Comparison of ENCODE assay signal across 22 cellular contexts in genomic region chr4:98068495-98068894, GRCh38.
DNase-seq lines count a peak whose midpoint lies in the region; ATAC-seq, FAIRE-seq and TF ChIP-seq lines count a peak whose summit lies in the region.
"Had no signal": no experiment of that assay in that cellular context is flagged by ENCODE, and none has a peak within 500 bp of the region (broad histone marks: within the 10 kb centered on the region; RNA-seq: fewer than 3 reads in every experiment).

No MANE protein-coding gene starts in this region.

- peaks cover 6% of the 10 kb centered on the region for H3K27me3 ChIP-seq in mammary epithelial cell (ENCODE audit: insufficient read depth, low read length)
- H3K27me3 ChIP-seq in bronchial epithelial cell (ENCODE audit: control insufficient read depth, insufficient read depth, low read length): no peaks in the 10 kb centered on the region
- H3K27me3 ChIP-seq in left lung: no peaks in the 10 kb centered on the region
- H3K27me3 ChIP-seq in H9 (ENCODE audit: insufficient read depth, low read length): no peaks in the 10 kb centered on the region

- H3K4me2 ChIP-seq in mammary epithelial cell (ENCODE audit: insufficient read depth, low read depth, low read length): no peak overlapping the region
- H3K4me2 ChIP-seq in H9 (ENCODE audit: insufficient read depth, insufficient read length, low read length): no peak overlapping the region
- H3K4me2 ChIP-seq: A549 had no signal

- H3K4me3 Mint-ChIP-seq in MCF 10A (ENCODE audit: unreplicated experiment) (no peak overlapping the region), H9 (no peak overlapping the region)
- H3K4me3 Mint-ChIP-seq: CD4-positive, alpha-beta memory T cell had no signal

- H2BK12ac ChIP-seq in H9 (ENCODE audit: insufficient read length, low read depth, low read length): no peak overlapping the region

- POLR2A ChIA-PET in MCF 10A (lab: Yijun Ruan, JAX): no interaction called here

- no peak overlapping the region for H4K91ac ChIP-seq in H9 (ENCODE audit: insufficient read length, low read depth, low read length)

- no peak overlapping the region for H2BK15ac ChIP-seq in H9 (ENCODE audit: low read depth, low read length)

- H3K14ac ChIP-seq in H9 (ENCODE audit: insufficient read depth, low read length): no peak overlapping the region

- ATAC-seq in left lung (peak; percentile 71), GM18861 (IDR thresholded peaks at IDR 0.05; ENCODE audit: unreplicated experiment) (no peak), GM19463 (IDR thresholded peaks at IDR 0.05; ENCODE audit: unreplicated experiment) (no peak)
- ATAC-seq: A549, GM12878 had no signal

- no peak overlapping the region for H3K18ac ChIP-seq in H9 (ENCODE audit: insufficient read length, low read depth, low read length)

- H3K79me2 ChIP-seq in mammary epithelial cell (ENCODE audit: insufficient read depth, low read length) (no peaks in the 10 kb centered on the region), H9 (ENCODE audit: insufficient read depth, low read length) (no peaks in the 10 kb centered on the region)

- H3K36me3 Mint-ChIP-seq in MCF 10A (ENCODE audit: insufficient read depth, unreplicated experiment) (no peaks in the 10 kb centered on the region), H9 (ENCODE audit: insufficient read depth in 1 of 3, low read depth in 3 of 3) (no peaks in the 10 kb centered on the region)
- H3K36me3 Mint-ChIP-seq: CD4-positive, alpha-beta memory T cell had no signal

- no peak overlapping the region for H3K4ac ChIP-seq in H9 (ENCODE audit: low read depth, low read length)

- H3K36me3 ChIP-seq in mammary epithelial cell (ENCODE audit: insufficient read depth, low read length) (no peaks in the 10 kb centered on the region), bronchial epithelial cell (ENCODE audit: control insufficient read depth, insufficient read depth, low read length) (no peaks in the 10 kb centered on the region), left lung (no peaks in the 10 kb centered on the region)

- H3K4me1 Mint-ChIP-seq in MCF 10A (ENCODE audit: insufficient read depth, unreplicated experiment) (no peaks in the 10 kb centered on the region), H9 (no peaks in the 10 kb centered on the region)
- H3K4me1 Mint-ChIP-seq: CD4-positive, alpha-beta memory T cell had no signal

- H4K20me1 ChIP-seq in mammary epithelial cell (ENCODE audit: insufficient read depth, low read length): no peaks in the 10 kb centered on the region
- H4K20me1 ChIP-seq in H9 (ENCODE audit: control insufficient read depth, insufficient read depth, insufficient read length): no peaks in the 10 kb centered on the region

- H3K27ac ChIP-seq in mammary epithelial cell (ENCODE audit: insufficient read depth, low read depth, low read length) (no peak overlapping the region), left lung (no peak overlapping the region), H9 (ENCODE audit: insufficient read length, low read depth, low read length) (no peak overlapping the region)
- H3K27ac ChIP-seq: A549 had no signal

- dilution Hi-C loops in mammary epithelial cell (cut with HindIII; ENCODE audit: low sequenced_read_pairs): no loop called here

- no peak overlapping the region for H3K56ac ChIP-seq in H9 (ENCODE audit: insufficient read length, low read depth, low read length)

- H3K9ac ChIP-seq in mammary epithelial cell (ENCODE audit: insufficient read depth, low read length) (no peak overlapping the region), H9 (ENCODE audit: extremely low read depth, insufficient read length, low read length) (no peak overlapping the region)

- in situ Hi-C loops in mammary epithelial cell (cut with MboI; ENCODE audit: low sequenced_read_pairs in 2 of 2): no loop called here

- H2AFZ ChIP-seq in mammary epithelial cell (ENCODE audit: low read depth, low read length): no peak overlapping the region
- H2AFZ ChIP-seq in H9 (ENCODE audit: low read length): no peak overlapping the region

- H3K4me3 ChIP-seq in mammary epithelial cell (replicated peaks in 1 of 3; ENCODE audit: insufficient read depth in 1 of 3, low read depth in 2 of 3, low read length in 3 of 3) (no peak overlapping the region), bronchial epithelial cell (ENCODE audit: low read depth, low read length) (no peak overlapping the region), left lung (no peak overlapping the region)
- H3K4me3 ChIP-seq: A549, GM12878 had no signal

- no peak overlapping the region for H2AK5ac ChIP-seq in H9 (ENCODE audit: insufficient read length, low read length)

- no peak overlapping the region for H2BK20ac ChIP-seq in H9 (ENCODE audit: low read depth, low read length, poor library complexity, severe bottlenecking)

- no peaks in the 10 kb centered on the region for H3K9me3 ChIP-seq in mammary epithelial cell (replicated peaks; ENCODE audit: insufficient read depth, low read length)
- peaks cover 0 to 17% of the 10 kb centered on the region in 2 donors for H3K9me3 ChIP-seq in left lung
- H3K9me3 ChIP-seq in H9 (ENCODE audit: control insufficient read depth, low read depth, low read length): no peaks in the 10 kb centered on the region
- H3K9me3 ChIP-seq: A549 had no signal

- 73% methylated on average over 2 of the region's 2 CpGs for WGBS in mammary epithelial cell (ENCODE audit: low coverage, missing lambda C conversion rate)
- no CpG with 5 or more reads among the region's 2 CpGs for WGBS in H9 (ENCODE audit: extremely low coverage, insufficient read length, low lambda C conversion rate)

- H3K79me1 ChIP-seq in H9 (ENCODE audit: insufficient read depth, low read depth, low read length, poor library complexity, severe bottlenecking): no peaks in the 10 kb centered on the region

- H2BK120ac ChIP-seq in H9 (ENCODE audit: low read depth, low read length, poor library complexity, severe bottlenecking): no peak overlapping the region

- H3K27me3 Mint-ChIP-seq in MCF 10A (ENCODE audit: insufficient read depth, unreplicated experiment): no peaks in the 10 kb centered on the region
- no peaks in the 10 kb centered on the region for H3K27me3 Mint-ChIP-seq in H9 (ENCODE audit: low read depth)

- intact Hi-C loops in MCF 10A (cut with micrococcal nuclease): no loop called here
- intact Hi-C loops in mammary epithelial cell (cut with micrococcal nuclease): no loop called here
- intact Hi-C loops in left lung (cut with DNase I): no loop called here

- no peak overlapping the region for H2BK5ac ChIP-seq in H9 (ENCODE audit: insufficient read length, low read length)

- no peak overlapping the region for H3T11ph ChIP-seq in H9 (ENCODE audit: low read length)

- H4K8ac ChIP-seq in H9 (replicated peaks; ENCODE audit: insufficient read length, low read depth, low read length): no peak overlapping the region

- peak; percentile 5 for DNase-seq in MCF 10A (ENCODE audit: unreplicated experiment)
- no peak for DNase-seq in mammary epithelial cell
- peak; percentile 51 for DNase-seq in bronchial epithelial cell (ENCODE audit: low read depth)
- DNase-seq in left lung: no peak
- DNase-seq in H9: no peak
- DNase-seq: 8988T; ACHN; AML-193; C1 segment of cervical spinal cord; Calu3; CD4-positive, alpha-beta memory T cell; COR-L47; DMS79; EL; GDM1; GOT3; HCEC 1CT had no signal

- CTCF ChIA-PET in MCF 10A (lab: Yijun Ruan, JAX): no interaction called here
- CTCF ChIA-PET in mammary epithelial cell (lab: Charles Lee; ENCODE audit: low non-redundant PET): no interaction called here

- no peak overlapping the region for H4K5ac ChIP-seq in H9 (ENCODE audit: insufficient read length, low read depth, low read length)

- FAIRE-seq in bronchial epithelial cell (lab: Jason Lieb, UNC): no peak
- FAIRE-seq: A549, GM12878, H54 had no signal

- no peak overlapping the region for H3K23ac ChIP-seq in H9 (ENCODE audit: insufficient read length, low read depth, low read length)

- H3K4me1 ChIP-seq in mammary epithelial cell (ENCODE audit: insufficient read depth, low read length) (no peaks in the 10 kb centered on the region), left lung (no peaks in the 10 kb centered on the region), H9 (ENCODE audit: insufficient read depth, low read length) (no peaks in the 10 kb centered on the region)
- H3K4me1 ChIP-seq: A549 had no signal

- no peak for TF ChIP-seq CTCF in MCF 10A (IDR thresholded peaks at IDR 0.05; ENCODE audit: unreplicated experiment)
- TF ChIP-seq CTCF in mammary epithelial cell (conservative IDR thresholded peaks at IDR 0.05 in 1 of 2, IDR thresholded peaks at IDR 0.05 in 1 of 2; ENCODE audit: extremely low read depth in 1 of 2, insufficient read depth in 1 of 2, low read depth in 1 of 2, low read length in 2 of 2): no peak
- no peak for TF ChIP-seq CTCF in bronchial epithelial cell (IDR thresholded peaks at IDR 0.05; ENCODE audit: insufficient read depth, low read length, severe bottlenecking)
- no peak for TF ChIP-seq CTCF in left lung (IDR thresholded peaks at IDR 0.05)
- TF ChIP-seq CTCF in H9 (conservative IDR thresholded peaks at IDR 0.05): no peak

- H3K27ac Mint-ChIP-seq in MCF 10A (ENCODE audit: low read depth, unreplicated experiment) (no peak overlapping the region), H9 (no peak overlapping the region)

- H3K9me3 Mint-ChIP-seq in MCF 10A (ENCODE audit: unreplicated experiment) (peaks cover 15% of the 10 kb centered on the region), H9 (peaks cover 0 to 4% of the 10 kb centered on the region in 2 experiments; a peak in 1 of 5 replicates)

- H3K23me2 ChIP-seq in H9 (ENCODE audit: insufficient read length, low read depth, low read length, poor library complexity, severe bottlenecking): no peaks in the 10 kb centered on the region

- BruUV-seq in MCF 10A (replicated peaks; lab: Mats Ljungman, UMichigan) (no TSS peak), mammary epithelial cell (replicated peaks; lab: Mats Ljungman, UMichigan) (no TSS peak)

Comparison
In these comparisons a context has a peak if more than half of its experiments do, and no peak if none do; other contexts are left out.
1. DNase-seq: peak in MCF 10A (single experiment) and bronchial epithelial cell (single experiment); none in mammary epithelial cell (single experiment), left lung (0 of 2) and H9 (single experiment).